Comparison of ENCODE assay signal across 8 cellular contexts in the genomic region with DNA sequence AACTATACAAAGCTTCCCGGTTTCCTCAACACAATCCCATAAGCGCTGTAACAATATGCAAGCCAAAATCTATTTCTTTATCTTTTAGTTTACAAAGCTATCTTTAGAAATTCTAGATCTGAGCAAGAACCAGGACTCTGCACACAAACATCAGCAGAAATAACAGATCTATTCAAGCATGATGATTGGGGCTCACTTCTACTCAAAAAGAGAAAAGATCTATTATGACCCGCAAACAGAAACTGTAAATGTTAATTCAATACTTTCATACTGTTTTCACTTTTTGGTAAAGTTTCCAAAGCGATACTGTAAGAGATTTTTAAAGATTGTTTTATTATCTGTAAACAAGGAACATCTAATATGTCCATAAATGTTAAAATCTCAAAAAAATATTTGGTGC.
DNase-seq lines count a peak whose midpoint lies in the region; ATAC-seq, FAIRE-seq and TF ChIP-seq lines count a peak whose summit lies in the region.

No MANE protein-coding gene starts in this region.

- peak overlapping the region; percentile 91 for H3K4me3 ChIP-seq in LNCaP clone FGC (ENCODE audit: low read depth, low read length)
- H3K4me3 ChIP-seq in effector memory CD4-positive, alpha-beta T cell (ENCODE audit: insufficient read depth, low read depth, low read length, poor library complexity, severe bottlenecking): peak overlapping the region; percentile 90
- H3K4me3 ChIP-seq in pancreas: peak overlapping the region in 3 of 4 donors; percentile 87 to 91 (median 87)

- no peaks in the 10 kb centered on the region for H3K27me3 ChIP-seq in effector memory CD4-positive, alpha-beta T cell (replicated peaks; ENCODE audit: control insufficient read depth, insufficient read depth, low read length, poor library complexity, severe bottlenecking)
- H3K27me3 ChIP-seq in pancreas: no peaks in the 10 kb centered on the region

- no peaks in the 10 kb centered on the region for H3K36me3 ChIP-seq in effector memory CD4-positive, alpha-beta T cell (ENCODE audit: control insufficient read depth, insufficient read depth, low read length)
- H3K36me3 ChIP-seq in pancreas: no peaks in the 10 kb centered on the region

- TF ChIP-seq CTCF in GM10248 (IDR thresholded peaks at IDR 0.05; ENCODE audit: control extremely low read depth, extremely low read depth, low read depth, missing control alignments) (no peak), LNCaP clone FGC (IDR thresholded peaks at IDR 0.05; ENCODE audit: control insufficient read depth, extremely low read depth, insufficient read depth) (no peak), pancreas (IDR thresholded peaks at IDR 0.05) (no peak)

- 9 to 13% methylated on average over 4 of the region's 4 CpGs for WGBS in pancreas, 2 donors

- DNase-seq in GM10248 (ENCODE audit: extremely low spot score) (peak; percentile 13), LNCaP clone FGC (ENCODE audit: low read depth) (no peak), pancreas (no peak), mesenteric fat pad (ENCODE audit: low spot score) (no peak), cortex of kidney (lab: John Stamatoyannopoulos, UW) (no peak), anterior cingulate cortex (lab: John Stamatoyannopoulos, UW) (no peak)
- DNase-seq in effector memory CD4-positive, alpha-beta T cell: no peak

- ATAC-seq in pancreas (no peak), GM18520 (IDR thresholded peaks at IDR 0.05; ENCODE audit: unreplicated experiment) (no peak)

- intact Hi-C loops in pancreas (cut with DNase I): no loop called here

- peak overlapping the region; percentile 97 for H3K27ac ChIP-seq in effector memory CD4-positive, alpha-beta T cell (ENCODE audit: insufficient read depth, low read length, poor library complexity, severe bottlenecking)
- H3K27ac ChIP-seq in pancreas: peak overlapping the region in 3 of 4 donors; percentile 91 to 99 (median 96)

- peak; percentile 51 for FAIRE-seq in pancreas (lab: Jason Lieb, UNC)

- CTCF ChIA-PET in GM10248 (lab: Yijun Ruan, JAX): no interaction called here

- POLR2A ChIA-PET in GM10248 (lab: Yijun Ruan, JAX): no interaction called here

- no peaks in the 10 kb centered on the region for H3K9me3 ChIP-seq in effector memory CD4-positive, alpha-beta T cell (ENCODE audit: control insufficient read depth, low read length)
- H3K9me3 ChIP-seq in pancreas: no peaks in the 10 kb centered on the region

- H3K4me1 ChIP-seq in effector memory CD4-positive, alpha-beta T cell (ENCODE audit: control insufficient read depth, insufficient read depth, low read length, poor library complexity, severe bottlenecking): peaks cover 17% of the 10 kb centered on the region
- H3K4me1 ChIP-seq in pancreas: peaks cover 11 to 46% (median 39%) of the 10 kb centered on the region in 3 donors
